In genomic region chr17:73351764-73352163, GRCh38 we compare ENCODE assay signal across 29 cellular contexts.
"Had no signal": no experiment of that assay in that cellular context is flagged by ENCODE, and none has a peak within 500 bp of the region (broad histone marks: within the 10 kb centered on the region; RNA-seq: fewer than 3 reads in every experiment).

No MANE protein-coding gene starts in this region.

- H3K9me3 ChIP-seq: adrenal gland, body of pancreas, esophagus squamous epithelium had no signal

- H3K4me1 ChIP-seq: body of pancreas had no signal

- H3K36me3 ChIP-seq: adrenal gland, esophagus squamous epithelium had no signal

- H3K4me3 ChIP-seq: adrenal gland, body of pancreas, esophagus squamous epithelium had no signal

- ATAC-seq: activated CD4-positive, CD25-positive, alpha-beta regulatory T cell treated with anti-CD3 and anti-CD28 coated beads, Interleukin-2, amount 50 U/mL, for 24 hours; activated CD8-positive, alpha-beta T cell treated with anti-CD3 and anti-CD28 coated beads for 36 hours; activated naive CD8-positive, alpha-beta T cell treated with anti-CD3 and anti-CD28 coated beads, Interleukin-2, amount 50 U/mL, for 24 hours; activated T-cell treated with anti-CD3 and anti-CD28 coated beads, Interleukin-2, amount 50 U/mL, for 4 hours; body of pancreas; effector memory CD8-positive, alpha-beta T cell had no signal

- DNase-seq: activated B cell treated with CpG ODN at 0.5 μM for 24 hours; activated CD4-positive, alpha-beta T cell treated with anti-CD3 and anti-CD28 coated beads for 48 hours; activated CD4-positive, alpha-beta T cell treated with anti-CD3 and anti-CD28 coated beads, Interleukin-2, amount 50 U/mL, for 1 hour; activated CD4-positive, alpha-beta T cell treated with anti-CD3 and anti-CD28 coated beads, Interleukin-2, amount 50 U/mL, for 48 hours; activated CD8-positive, alpha-beta memory T cell treated with anti-CD3 and anti-CD28 coated beads for 24 hours; activated CD8-positive, alpha-beta T cell treated with anti-CD3 and anti-CD28 coated beads for 36 hours; activated effector memory CD4-positive, alpha-beta T cell treated with anti-CD3 and anti-CD28 coated beads, Interleukin-2, amount 50 U/mL, for 16 hours; activated naive CD4-positive, alpha-beta T cell treated with anti-CD3 and anti-CD28 coated beads for 36 hours; activated naive CD8-positive, alpha-beta T cell treated with anti-CD3 and anti-CD28 coated beads for 36 hours; activated naive CD8-positive, alpha-beta T cell treated with anti-CD3 and anti-CD28 coated beads, Interleukin-2, amount 50 U/mL, for 24 hours; activated T-cell treated with anti-CD3 and anti-CD28 coated beads, Interleukin-2, amount 50 U/mL, for 4 hours; adrenal gland; amygdala; aorta; body of pancreas; caudate nucleus; cortex of kidney; dermis blood vessel endothelial cell; effector CD4-positive, alpha-beta T cell; effector memory CD8-positive, alpha-beta T cell; esophagus squamous epithelium; foreskin melanocyte; T-helper 2 cell; WERI-Rb-1 had no signal

- H3K27me3 ChIP-seq: adrenal gland, body of pancreas had no signal

- FAIRE-seq: colon, endometrium, endothelial cell of umbilical vein had no signal

- H3K27ac ChIP-seq: adrenal gland, body of pancreas, epithelial cell of prostate, esophagus squamous epithelium, WERI-Rb-1 had no signal
